ENCODE assay signal across 10 cellular contexts in genomic region chr4:86557526-86557925, GRCh38. TPM values are rescaled to one million over a fixed set of nuclear protein-coding genes. Genes with fewer than 3 reads are reported as not detected.
A peak's percentile ranks its signal among the peaks of the same experiment; 100 is the strongest.
DNase-seq lines count a peak whose midpoint lies in the region; ATAC-seq, FAIRE-seq and TF ChIP-seq lines count a peak whose summit lies in the region.
"Had no signal": no experiment of that assay in that cellular context is flagged by ENCODE, and none has a peak within 500 bp of the region (broad histone marks: within the 10 kb centered on the region; RNA-seq: fewer than 3 reads in every experiment).

No MANE protein-coding gene starts in this region.

- ATAC-seq in GM21526 (IDR thresholded peaks at IDR 0.05; ENCODE audit: low FRiP score, unreplicated experiment) (peak; percentile 91), HG03135 (IDR thresholded peaks at IDR 0.05; ENCODE audit: unreplicated experiment) (peak; percentile 88)

- H3K79me2 ChIP-seq in Karpas-422 (ENCODE audit: low read length) = no peaks in the 10 kb centered on the region

- H3K9me2 ChIP-seq in Karpas-422 (replicated peaks; ENCODE audit: insufficient read depth, low read length) = no peaks in the 10 kb centered on the region

- no peaks in the 10 kb centered on the region for H3K4me1 ChIP-seq in Karpas-422 (ENCODE audit: low read length)

- H3K4me3 ChIP-seq in brain microvascular endothelial cell (ENCODE audit: low read depth, low read length) = no peak overlapping the region
- no peak overlapping the region for H3K4me3 ChIP-seq in Karpas-422 (ENCODE audit: low read length)
- H3K4me3 ChIP-seq: ovary had no signal

- FAIRE-seq in GM19239 (lab: Jason Lieb, UNC) = no peak

- no peaks in the 10 kb centered on the region for H4K20me1 ChIP-seq in Karpas-422 (ENCODE audit: insufficient read depth, low read depth, low read length)

- DNase-seq in GM13977 (ENCODE audit: low spot score) (peak; percentile 22), brain microvascular endothelial cell (no peak), Karpas-422 (no peak), OCI-M2 (lab: John Stamatoyannopoulos, UW; ENCODE audit: unreplicated experiment) (no peak), GM19239 (ENCODE audit: insufficient read length, low spot score) (no peak)
- DNase-seq in activated T-helper 1 cell treated with anti-CD3 and anti-CD28 coated beads, Interleukin-12 subunit alpha, Interleukin-12 subunit beta, Interleukin-2, Interleukin-4 antibody, amounts not matched to agents 30 ng/mL and 10 ng/mL and 1 ng/mL, durations not matched to agents 14 hours and 24 hours and 36 hours (ENCODE audit: low spot score) = no peak
- DNase-seq: ovary had no signal

- no peak overlapping the region for H2AFZ ChIP-seq in Karpas-422 (ENCODE audit: low read length)

- peak overlapping the region; percentile 62 for H3K27ac ChIP-seq in brain microvascular endothelial cell
- no peak overlapping the region for H3K27ac ChIP-seq in Karpas-422 (ENCODE audit: low read length)
- H3K27ac ChIP-seq: ovary had no signal

- in situ Hi-C loops in GM13977 (cut with MboI; ENCODE audit: low pct_unique_long_range_greater_than_20kb, low sequenced_read_pairs, unreplicated experiment) = no loop called here
- in situ Hi-C loops in brain microvascular endothelial cell (cut with HindIII; ENCODE audit: low pct_ligation_motif_present, low sequenced_read_pairs) = no loop called here

- no peaks in the 10 kb centered on the region for H3K27me3 ChIP-seq in brain microvascular endothelial cell (replicated peaks)
- H3K27me3 ChIP-seq in Karpas-422 (ENCODE audit: low read length) = no peaks in the 10 kb centered on the region
- H3K27me3 ChIP-seq: ovary had no signal

- no peak overlapping the region for H3K9ac ChIP-seq in Karpas-422 (ENCODE audit: low read length)

- H3K27me3 Mint-ChIP-seq in activated T-helper 1 cell treated with anti-CD3 and anti-CD28 coated beads, Interleukin-12 subunit alpha, Interleukin-12 subunit beta, Interleukin-2, Interleukin-4 antibody, amounts not matched to agents 30 ng/mL and 10 ng/mL and 1 ng/mL, durations not matched to agents 14 hours and 24 hours and 36 hours (ENCODE audit: insufficient read depth) = peaks cover 12% of the 10 kb centered on the region

- H3K9me3 Mint-ChIP-seq in activated T-helper 1 cell treated with anti-CD3 and anti-CD28 coated beads, Interleukin-12 subunit alpha, Interleukin-12 subunit beta, Interleukin-2, Interleukin-4 antibody, amounts not matched to agents 30 ng/mL and 10 ng/mL and 1 ng/mL, durations not matched to agents 14 hours and 24 hours and 36 hours = no peaks in the 10 kb centered on the region

- TF ChIP-seq CTCF in GM13977 (IDR thresholded peaks at IDR 0.05; ENCODE audit: extremely low read depth, insufficient read depth, missing control alignments) = no peak
- TF ChIP-seq CTCF in brain microvascular endothelial cell (IDR thresholded peaks at IDR 0.05; ENCODE audit: low read depth, low read length, missing control alignments) = no peak

- intact Hi-C loops in activated T-helper 1 cell treated with anti-CD3 and anti-CD28 coated beads, Interleukin-12 subunit alpha, Interleukin-12 subunit beta, Interleukin-2, Interleukin-4 antibody, amounts not matched to agents 30 ng/mL and 10 ng/mL and 1 ng/mL, durations not matched to agents 14 hours and 24 hours and 36 hours (cut with micrococcal nuclease) = loop anchor here (2.0 to 5.0 kb wide), 2 partner anchors 15 to 40 kb away; no protein-coding TSS in a partner anchor

- H3K27ac Mint-ChIP-seq in activated T-helper 1 cell treated with anti-CD3 and anti-CD28 coated beads, Interleukin-12 subunit alpha, Interleukin-12 subunit beta, Interleukin-2, Interleukin-4 antibody, amounts not matched to agents 30 ng/mL and 10 ng/mL and 1 ng/mL, durations not matched to agents 14 hours and 24 hours and 36 hours = no peak overlapping the region
- H3K27ac Mint-ChIP-seq: B cell had no signal

- H3K36me3 ChIP-seq in brain microvascular endothelial cell (replicated peaks) (no peaks in the 10 kb centered on the region), Karpas-422 (ENCODE audit: insufficient read depth, low read length) (no peaks in the 10 kb centered on the region)
- H3K36me3 ChIP-seq: ovary had no signal

- no peak overlapping the region for H3K4me3 Mint-ChIP-seq in activated T-helper 1 cell treated with anti-CD3 and anti-CD28 coated beads, Interleukin-12 subunit alpha, Interleukin-12 subunit beta, Interleukin-2, Interleukin-4 antibody, amounts not matched to agents 30 ng/mL and 10 ng/mL and 1 ng/mL, durations not matched to agents 14 hours and 24 hours and 36 hours
- H3K4me3 Mint-ChIP-seq: B cell had no signal

- H3K36me3 Mint-ChIP-seq in activated T-helper 1 cell treated with anti-CD3 and anti-CD28 coated beads, Interleukin-12 subunit alpha, Interleukin-12 subunit beta, Interleukin-2, Interleukin-4 antibody, amounts not matched to agents 30 ng/mL and 10 ng/mL and 1 ng/mL, durations not matched to agents 14 hours and 24 hours and 36 hours (ENCODE audit: low read depth) = no peaks in the 10 kb centered on the region

- H3K4me2 ChIP-seq in Karpas-422 (ENCODE audit: low read depth, low read length, poor library complexity, severe bottlenecking) = no peak overlapping the region

- no peaks in the 10 kb centered on the region for H3K9me3 ChIP-seq in Karpas-422 (ENCODE audit: low read length)
- H3K9me3 ChIP-seq: ovary had no signal

- peaks cover 15% of the 10 kb centered on the region for H3K4me1 Mint-ChIP-seq in activated T-helper 1 cell treated with anti-CD3 and anti-CD28 coated beads, Interleukin-12 subunit alpha, Interleukin-12 subunit beta, Interleukin-2, Interleukin-4 antibody, amounts not matched to agents 30 ng/mL and 10 ng/mL and 1 ng/mL, durations not matched to agents 14 hours and 24 hours and 36 hours (ENCODE audit: low read depth)

RNA-seq across cellular contexts. Expression of gene PTPN13, which starts 36.6 kb away (rescaled TPM):
- total RNA-seq in activated T-helper 1 cell treated with anti-CD3 and anti-CD28 coated beads, Interleukin-12 subunit alpha, Interleukin-12 subunit beta, Interleukin-2, Interleukin-4 antibody, amounts not matched to agents 30 ng/mL and 10 ng/mL and 1 ng/mL, durations not matched to agents 14 hours and 24 hours and 36 hours = 0.44 and 0.66 TPM in 2 replicates
- 0.14 TPM in 1 of 2 replicates, not detected in the other for total RNA-seq in Karpas-422 (2014; rRNA removed; shearing (Covaris generic); ENCODE audit: low replicate concordance)
